32 cellular contexts compared by ENCODE assay signal in the genomic region with DNA sequence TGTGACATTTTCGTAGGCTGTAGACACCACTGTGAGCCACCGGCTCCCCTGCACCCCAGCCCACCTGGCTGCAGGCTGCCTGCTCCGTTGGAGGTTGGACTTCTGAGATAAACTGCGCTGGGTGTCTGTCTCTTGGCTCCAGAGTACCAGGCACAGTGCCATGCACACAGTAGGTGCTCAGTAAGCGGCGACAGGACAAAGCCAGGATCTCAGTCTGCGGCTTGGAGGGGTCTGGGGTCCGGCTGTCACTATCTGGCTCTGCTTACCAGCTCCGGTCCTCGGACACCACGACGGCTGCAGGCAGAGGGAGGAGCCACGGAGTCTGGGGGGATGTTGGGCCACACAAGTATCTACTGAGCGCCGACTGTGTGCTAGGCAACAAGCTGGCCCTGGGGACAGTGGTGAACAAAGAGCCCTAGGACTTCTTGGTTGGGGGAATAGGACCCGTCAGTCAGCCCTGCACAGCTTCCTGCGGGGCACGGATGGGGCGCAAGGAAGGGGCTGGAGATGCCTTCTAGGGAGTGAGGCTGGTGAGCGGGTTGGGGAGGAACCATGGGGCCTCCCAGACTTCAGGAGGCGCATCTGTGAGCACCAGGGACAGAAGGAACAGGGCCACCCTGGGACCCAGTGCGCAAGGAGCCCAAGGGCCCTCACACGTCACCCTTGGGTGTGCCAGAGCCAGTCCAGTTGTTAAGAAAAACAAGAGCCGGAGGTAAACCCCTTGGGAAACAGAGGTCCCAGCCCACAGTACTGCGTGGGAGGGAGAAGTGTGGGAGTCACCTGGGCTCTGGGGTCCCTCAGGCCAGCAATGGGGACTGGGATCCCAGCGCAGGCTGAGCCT. TPM values are rescaled to one million over a fixed set of nuclear protein-coding genes. Genes with fewer than 3 reads are reported as not detected.
"Had no signal": no experiment of that assay in that cellular context is flagged by ENCODE, and none has a peak within 500 bp of the region (broad histone marks: within the 10 kb centered on the region; RNA-seq: fewer than 3 reads in every experiment).

No MANE protein-coding gene starts in this region.

- H3K27ac ChIP-seq: breast epithelium, colonic mucosa, gastrocnemius medialis, neutrophil, pancreas, prostate gland, skin epidermis, uterus had no signal

- H3K36me3 ChIP-seq: breast epithelium, colonic mucosa, gastrocnemius medialis, neutrophil, pancreas, prostate gland, uterus had no signal

- ATAC-seq: activated naive CD8-positive, alpha-beta T cell treated with anti-CD3 and anti-CD28 coated beads, Interleukin-2, amount 50 U/mL, for 24 hours; gastrocnemius medialis; left cardiac atrium; left ventricle myocardium superior; pancreas; sciatic nerve; stimulated activated effector memory CD8-positive, alpha-beta T cell treated with anti-CD3 and anti-CD28 coated beads, Interleukin-12 subunit alpha, Interleukin-12 subunit beta, amount 100 ng/mL, for 72 hours; stimulated activated naive CD8-positive, alpha-beta T cell treated with anti-CD3 and anti-CD28 coated beads, Interleukin-15, amount 100 ng/mL, for 72 hours had no signal

- H3K36me3 Mint-ChIP-seq: activated naive CD4-positive, alpha-beta T cell treated with anti-CD3 and anti-CD28 coated beads, Interleukin-2, amount 10 ng/mL, durations not matched to agents 7 days and 5 days; stimulated activated effector memory CD8-positive, alpha-beta T cell treated with anti-CD3 and anti-CD28 coated beads, Interleukin-12 subunit alpha, Interleukin-12 subunit beta, amount 100 ng/mL, for 72 hours; type B pancreatic cell had no signal

- H3K27me3 Mint-ChIP-seq: activated CD4-positive, alpha-beta memory T cell treated with anti-CD3 and anti-CD28 coated beads, Interleukin-2, amount 10 ng/mL, durations not matched to agents 7 days and 5 days; activated CD4-positive, alpha-beta T cell treated with anti-CD3 and anti-CD28 coated beads, Interleukin-2, amount 10 ng/mL, durations not matched to agents 7 days and 5 days; type B pancreatic cell had no signal

- H3K4me3 ChIP-seq: breast epithelium, colonic mucosa, gastrocnemius medialis, pancreas, prostate gland, skin epidermis, uterus had no signal

- H3K27ac Mint-ChIP-seq: activated CD4-positive, alpha-beta memory T cell treated with anti-CD3 and anti-CD28 coated beads, Interleukin-2, amount 10 ng/mL, durations not matched to agents 7 days and 5 days; activated CD4-positive, alpha-beta T cell treated with anti-CD3 and anti-CD28 coated beads, Interleukin-2, amount 10 ng/mL, durations not matched to agents 7 days and 5 days; activated naive CD4-positive, alpha-beta T cell treated with anti-CD3 and anti-CD28 coated beads, Interleukin-2, amount 10 ng/mL, durations not matched to agents 7 days and 5 days; activated naive CD8-positive, alpha-beta T cell treated with anti-CD3 and anti-CD28 coated beads, Interleukin-2, amount 50 U/mL, for 24 hours; activated T-cell treated with anti-CD3 and anti-CD28 coated beads, Interleukin-2, amount 50 U/mL, for 24 hours; nephron; stimulated activated effector memory CD8-positive, alpha-beta T cell treated with anti-CD3 and anti-CD28 coated beads, Interleukin-12 subunit alpha, Interleukin-12 subunit beta, amount 100 ng/mL, for 72 hours; stimulated activated naive CD8-positive, alpha-beta T cell treated with anti-CD3 and anti-CD28 coated beads, Interleukin-15, amount 100 ng/mL, for 72 hours; type B pancreatic cell had no signal

- H3K4me3 Mint-ChIP-seq: activated CD4-positive, alpha-beta memory T cell treated with anti-CD3 and anti-CD28 coated beads, Interleukin-2, amount 10 ng/mL, durations not matched to agents 7 days and 5 days; activated CD4-positive, alpha-beta T cell treated with anti-CD3 and anti-CD28 coated beads, Interleukin-2, amount 10 ng/mL, durations not matched to agents 7 days and 5 days; activated naive CD4-positive, alpha-beta T cell treated with anti-CD3 and anti-CD28 coated beads, Interleukin-2, amount 10 ng/mL, durations not matched to agents 7 days and 5 days; activated naive CD8-positive, alpha-beta T cell treated with anti-CD3 and anti-CD28 coated beads, Interleukin-2, amount 50 U/mL, for 24 hours; activated T-cell treated with anti-CD3 and anti-CD28 coated beads, Interleukin-2, amount 50 U/mL, for 24 hours; central memory CD8-positive, alpha-beta T cell; nephron; stimulated activated effector memory CD8-positive, alpha-beta T cell treated with anti-CD3 and anti-CD28 coated beads, Interleukin-12 subunit alpha, Interleukin-12 subunit beta, amount 100 ng/mL, for 72 hours; stimulated activated naive CD8-positive, alpha-beta T cell treated with anti-CD3 and anti-CD28 coated beads, Interleukin-15, amount 100 ng/mL, for 72 hours; type B pancreatic cell had no signal

- H3K4me1 Mint-ChIP-seq: activated CD4-positive, alpha-beta memory T cell treated with anti-CD3 and anti-CD28 coated beads, Interleukin-2, amount 10 ng/mL, durations not matched to agents 7 days and 5 days; activated CD4-positive, alpha-beta T cell treated with anti-CD3 and anti-CD28 coated beads, Interleukin-2, amount 10 ng/mL, durations not matched to agents 7 days and 5 days; activated naive CD4-positive, alpha-beta T cell treated with anti-CD3 and anti-CD28 coated beads, Interleukin-2, amount 10 ng/mL, durations not matched to agents 7 days and 5 days; activated naive CD8-positive, alpha-beta T cell treated with anti-CD3 and anti-CD28 coated beads, Interleukin-2, amount 50 U/mL, for 24 hours; central memory CD8-positive, alpha-beta T cell; nephron had no signal

- DNase-seq: activated CD4-positive, alpha-beta memory T cell treated with anti-CD3 and anti-CD28 coated beads, Interleukin-2, amount 10 ng/mL, durations not matched to agents 7 days and 5 days; activated CD4-positive, alpha-beta T cell treated with anti-CD3 and anti-CD28 coated beads for 1 hour; activated CD4-positive, alpha-beta T cell treated with anti-CD3 and anti-CD28 coated beads, Interleukin-2, amount 10 ng/mL, durations not matched to agents 7 days and 5 days; activated CD8-positive, alpha-beta memory T cell treated with anti-CD3 and anti-CD28 coated beads, Interleukin-2, amount 50 U/mL, for 48 hours; activated gamma-delta T cell; activated naive CD4-positive, alpha-beta T cell treated with anti-CD3 and anti-CD28 coated beads, Interleukin-2, amount 10 ng/mL, durations not matched to agents 7 days and 5 days; activated naive CD8-positive, alpha-beta T cell treated with anti-CD3 and anti-CD28 coated beads, Interleukin-2, amount 50 U/mL, for 24 hours; activated T-cell treated with anti-CD3 and anti-CD28 coated beads, Interleukin-2, amount 50 U/mL, for 24 hours; amygdala; colonic mucosa; effector CD8-positive, alpha-beta T cell; gastrocnemius medialis; glutamatergic neuron; left cardiac atrium; left ventricle myocardium superior; pancreas; retina; stimulated activated CD4-positive, alpha-beta T cell treated with anti-CD3 and anti-CD28 coated beads, Interleukin-12 subunit alpha, Interleukin-12 subunit beta, amount 100 ng/mL, for 4 hours; stimulated activated CD4-positive, alpha-beta T cell treated with anti-CD3 and anti-CD28 coated beads, Interleukin-4, amount 100 ng/mL, for 24 hours; stimulated activated naive CD8-positive, alpha-beta T cell treated with anti-CD3 and anti-CD28 coated beads, Interleukin-15, amount 100 ng/mL, for 72 hours; T-helper 2 cell; uterus had no signal

- H3K27me3 ChIP-seq: colonic mucosa, pancreas, uterus had no signal

- FAIRE-seq: keratinocyte, pancreas had no signal

- H3K4me1 ChIP-seq: breast epithelium, colonic mucosa, gastrocnemius medialis, pancreas, prostate gland, uterus had no signal

- H3K9me3 Mint-ChIP-seq: activated CD4-positive, alpha-beta memory T cell treated with anti-CD3 and anti-CD28 coated beads, Interleukin-2, amount 10 ng/mL, durations not matched to agents 7 days and 5 days; activated CD4-positive, alpha-beta T cell treated with anti-CD3 and anti-CD28 coated beads, Interleukin-2, amount 10 ng/mL, durations not matched to agents 7 days and 5 days; activated naive CD4-positive, alpha-beta T cell treated with anti-CD3 and anti-CD28 coated beads, Interleukin-2, amount 10 ng/mL, durations not matched to agents 7 days and 5 days; activated naive CD8-positive, alpha-beta T cell treated with anti-CD3 and anti-CD28 coated beads, Interleukin-2, amount 50 U/mL, for 24 hours; activated T-cell treated with anti-CD3 and anti-CD28 coated beads, Interleukin-2, amount 50 U/mL, for 24 hours; central memory CD8-positive, alpha-beta T cell; nephron; stimulated activated effector memory CD8-positive, alpha-beta T cell treated with anti-CD3 and anti-CD28 coated beads, Interleukin-12 subunit alpha, Interleukin-12 subunit beta, amount 100 ng/mL, for 72 hours; stimulated activated naive CD8-positive, alpha-beta T cell treated with anti-CD3 and anti-CD28 coated beads, Interleukin-15, amount 100 ng/mL, for 72 hours; type B pancreatic cell had no signal

- H3K9me3 ChIP-seq: breast epithelium, colonic mucosa, gastrocnemius medialis, neutrophil, pancreas, prostate gland, uterus had no signal

RNA-seq across cellular contexts. Expression of a gene that starts 17.3 kb away (rescaled TPM):
- total RNA-seq: activated CD4-positive, alpha-beta memory T cell treated with anti-CD3 and anti-CD28 coated beads, Interleukin-2, amount 10 ng/mL, durations not matched to agents 7 days and 5 days; activated CD4-positive, alpha-beta T cell treated with anti-CD3 and anti-CD28 coated beads, Interleukin-2, amount 10 ng/mL, durations not matched to agents 7 days and 5 days; gastrocnemius medialis had no signal
- polyA plus RNA-seq: keratinocyte had no signal
